Comparison of ENCODE assay signal across 23 cellular contexts in genomic region chr9:1328341-1328740, GRCh38.
"Had no signal": no experiment of that assay in that cellular context is flagged by ENCODE, and none has a peak within 500 bp of the region (broad histone marks: within the 10 kb centered on the region; RNA-seq: fewer than 3 reads in every experiment).

No MANE protein-coding gene starts in this region.

- FAIRE-seq: endothelial cell of umbilical vein, frontal cortex had no signal

- H3K36me3 ChIP-seq: colonic mucosa, heart left ventricle, neutrophil, prostate gland, spleen, transverse colon had no signal

- H3K27ac ChIP-seq: colonic mucosa, heart left ventricle, neutrophil, prostate gland, spleen, testis, transverse colon had no signal

- H3K4me1 ChIP-seq: colonic mucosa, heart left ventricle, prostate gland, spleen, testis, transverse colon had no signal

- H3K9me3 ChIP-seq: colonic mucosa, heart left ventricle, neutrophil, prostate gland, spleen, testis, transverse colon had no signal

- DNase-seq: colonic mucosa; effector CD4-positive, alpha-beta T cell; endodermal cell; erythroblast; heart left ventricle; hippocampal formation; left colon; left ventricle myocardium superior; naive thymus-derived CD4-positive, alpha-beta T cell; nephron progenitor cell; spleen; stimulated activated CD4-positive, alpha-beta T cell treated with anti-CD3 and anti-CD28 coated beads, Interleukin-15, amount 100 ng/mL, for 24 hours; stimulated activated CD4-positive, alpha-beta T cell treated with anti-CD3 and anti-CD28 coated beads, Interleukin-1b, Interleukin-23, amount 100 ng/mL, for 48 hours; stimulated activated CD4-positive, alpha-beta T cell treated with anti-CD3 and anti-CD28 coated beads, Interleukin-4, amount 100 ng/mL, for 24 hours; stimulated activated naive CD8-positive, alpha-beta T cell treated with anti-CD3 and anti-CD28 coated beads, Interleukin-15, amount 100 ng/mL, for 72 hours; testis; transverse colon had no signal

- H3K27me3 ChIP-seq: colonic mucosa, neutrophil, spleen, testis, transverse colon had no signal

- H3K4me3 ChIP-seq: colonic mucosa, heart left ventricle, prostate gland, spleen, testis, transverse colon had no signal

- ATAC-seq: heart left ventricle; left colon; left ventricle myocardium superior; naive thymus-derived CD4-positive, alpha-beta T cell; sciatic nerve; stimulated activated memory B cell treated with anti-CD40 and anti-IgM and Interleukin-4, amounts not matched to agents 10 μg/mL and 1 μg/mL and 100 μg/mL, for 72 hours; stimulated activated naive CD8-positive, alpha-beta T cell treated with anti-CD3 and anti-CD28 coated beads, Interleukin-15, amount 100 ng/mL, for 72 hours had no signal
